In the genomic region with DNA sequence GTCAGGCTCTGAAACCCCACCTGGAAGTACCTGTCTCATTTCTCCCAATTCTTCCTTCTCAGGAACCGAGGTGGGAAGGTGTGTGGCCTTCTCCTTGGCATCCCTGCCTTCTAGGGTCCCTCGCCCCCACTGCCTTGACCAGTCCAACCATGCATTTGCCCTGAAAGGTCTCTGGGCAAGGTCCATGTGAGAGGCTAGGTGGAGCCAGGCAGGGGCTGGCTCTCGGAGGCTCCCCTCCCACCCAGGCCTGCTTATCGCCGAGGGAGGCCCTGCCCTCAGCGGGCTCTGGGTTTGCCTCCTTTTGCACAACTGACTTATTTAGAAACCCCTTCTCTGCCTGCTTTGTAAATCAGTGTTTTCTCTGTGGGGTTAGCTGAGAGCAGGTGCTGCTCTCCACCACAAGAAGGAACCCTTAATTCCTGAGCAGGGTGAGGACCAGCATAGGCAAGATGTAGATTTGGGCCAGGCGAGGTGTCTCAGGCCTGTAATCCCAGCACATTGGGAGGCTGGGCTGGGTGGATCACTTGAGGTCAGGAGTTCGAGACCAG, we compare ENCODE assay signal across 13 cellular contexts. TPM values are rescaled to one million over a fixed set of nuclear protein-coding genes. Genes with fewer than 3 reads are reported as not detected.
A peak's percentile ranks its signal among the peaks of the same experiment; 100 is the strongest.
DNase-seq lines count a peak whose midpoint lies in the region; ATAC-seq and TF ChIP-seq lines count a peak whose summit lies in the region.
"Had no signal": no experiment of that assay in that cellular context is flagged by ENCODE, and none has a peak within 500 bp of the region (broad histone marks: within the 10 kb centered on the region; RNA-seq: fewer than 3 reads in every experiment).

No MANE protein-coding gene starts in this region.

- H3K4me1 ChIP-seq in OCI-LY7 (ENCODE audit: insufficient read depth, low read length, poor library complexity, severe bottlenecking): peaks cover 46% of the 10 kb centered on the region
- H3K4me1 ChIP-seq in upper lobe of right lung: peaks cover 28% of the 10 kb centered on the region
- H3K4me1 ChIP-seq: adrenal gland had no signal

- peaks cover 20% of the 10 kb centered on the region for H3K36me3 Mint-ChIP-seq in activated naive CD4-positive, alpha-beta T cell treated with anti-CD3 and anti-CD28 coated beads, Interleukin-2, amount 50 U/mL, for 24 hours

- H3K27me3 ChIP-seq in dorsolateral prefrontal cortex (no peaks in the 10 kb centered on the region), upper lobe of right lung (no peaks in the 10 kb centered on the region)
- H3K27me3 ChIP-seq: adrenal gland had no signal

- TF ChIP-seq CTCF in OCI-LY7 (conservative IDR thresholded peaks at IDR 0.05; ENCODE audit: low read length): no peak
- no peak for TF ChIP-seq CTCF in dorsolateral prefrontal cortex (IDR thresholded peaks at IDR 0.05 in 54 of 56, conservative IDR thresholded peaks at IDR 0.05 in 2 of 56; ENCODE audit: low read depth in 1 of 56, partially characterized antibody in 56 of 56)
- TF ChIP-seq CTCF in upper lobe of right lung (IDR thresholded peaks at IDR 0.05): no peak

- CTCF ChIA-PET in OCI-LY7 (lab: Charles Lee; ENCODE audit: unreplicated experiment): interaction anchor here (1.3 to 2.8 kb wide), 2 partner anchors 52 to 54 kb away, joined by 3 to 10 read pairs; no protein-coding TSS in a partner anchor

- DNase-seq in activated naive CD4-positive, alpha-beta T cell (lab: John Stamatoyannopoulos, UW): no peak
- DNase-seq in OCI-LY7 (ENCODE audit: low spot score): no peak
- DNase-seq in dorsolateral prefrontal cortex: no peak
- no peak for DNase-seq in upper lobe of right lung
- no peak for DNase-seq in left colon
- DNase-seq in epidermal melanocyte (ENCODE audit: insufficient read length, low spot score): no peak
- DNase-seq: adrenal gland, EL, NCI-H146 had no signal

- no peaks in the 10 kb centered on the region for H3K9me3 ChIP-seq in OCI-LY7 (ENCODE audit: low read length)
- no peaks in the 10 kb centered on the region for H3K9me3 ChIP-seq in upper lobe of right lung
- H3K9me3 ChIP-seq: adrenal gland had no signal

- H2AFZ ChIP-seq in OCI-LY7 (ENCODE audit: low read length): peak overlapping the region; percentile 28; the same call in 1 of the 2 replicates

- H3K4me2 ChIP-seq in OCI-LY7 (ENCODE audit: low read length): peak overlapping the region; percentile 1; the same call in 1 of the 2 replicates

- H3K36me3 ChIP-seq in OCI-LY7 (ENCODE audit: insufficient read depth, low read length) (no peaks in the 10 kb centered on the region), upper lobe of right lung (peaks cover 19% of the 10 kb centered on the region)
- H3K36me3 ChIP-seq: adrenal gland had no signal

- H3K27ac ChIP-seq in OCI-LY7 (ENCODE audit: low read depth, low read length, poor library complexity, severe bottlenecking): no peak overlapping the region
- peak overlapping the region in 57 of 59 donors; percentile 0 to 91 (median 79) for H3K27ac ChIP-seq in dorsolateral prefrontal cortex
- H3K27ac ChIP-seq in upper lobe of right lung: peak overlapping the region; percentile 30
- H3K27ac ChIP-seq: adrenal gland, SK-N-MC had no signal

- H3K27ac Mint-ChIP-seq in activated naive CD4-positive, alpha-beta T cell treated with anti-CD3 and anti-CD28 coated beads, Interleukin-2, amount 50 U/mL, for 24 hours: peak overlapping the region; percentile 76
- H3K27ac Mint-ChIP-seq: progenitor cell of endocrine pancreas had no signal

- no peaks in the 10 kb centered on the region for H3K27me3 Mint-ChIP-seq in activated naive CD4-positive, alpha-beta T cell treated with anti-CD3 and anti-CD28 coated beads, Interleukin-2, amount 50 U/mL, for 24 hours

- H3K79me2 ChIP-seq in OCI-LY7 (ENCODE audit: insufficient read depth, low read depth, low read length): no peaks in the 10 kb centered on the region

- H3K4me3 Mint-ChIP-seq in activated naive CD4-positive, alpha-beta T cell treated with anti-CD3 and anti-CD28 coated beads, Interleukin-2, amount 50 U/mL, for 24 hours: no peak overlapping the region

- ATAC-seq in upper lobe of right lung (no peak), HG03442 (IDR thresholded peaks at IDR 0.05; ENCODE audit: unreplicated experiment) (no peak), left colon (no peak)

- no peaks in the 10 kb centered on the region for H3K9me2 ChIP-seq in OCI-LY7 (ENCODE audit: insufficient read depth, low read length)

- BruUV-seq in OCI-LY7 (replicated peaks; lab: Mats Ljungman, UMichigan): no TSS peak

- POLR2A ChIA-PET in OCI-LY7 (lab: Charles Lee): interaction anchor here (0.7 to 3.9 kb wide), 7 partner anchors 9 to 56 kb away, joined by 3 to 22 read pairs (median 4); a partner anchor contains a TSS

- intact Hi-C loops in OCI-LY7 (cut with micrococcal nuclease; ENCODE audit: unreplicated experiment): loop anchor here (10.0 kb wide), 1 partner anchor 328 kb away; no protein-coding TSS in a partner anchor
- intact Hi-C loops in dorsolateral prefrontal cortex (cut with DNase I): loop anchor here in 1 of 2 donors (10.0 kb wide), 1 partner anchor 518 kb away; a partner anchor contains a TSS
- intact Hi-C loops in upper lobe of right lung (cut with DNase I): no loop called here
- intact Hi-C loops in left colon (cut with DNase I, micrococcal nuclease): no loop called here

- no peaks in the 10 kb centered on the region for H4K20me1 ChIP-seq in OCI-LY7 (ENCODE audit: insufficient read depth, low read length)

- H3K4me1 Mint-ChIP-seq in activated naive CD4-positive, alpha-beta T cell treated with anti-CD3 and anti-CD28 coated beads, Interleukin-2, amount 50 U/mL, for 24 hours: peaks cover 82% of the 10 kb centered on the region

- H3K9me3 Mint-ChIP-seq in activated naive CD4-positive, alpha-beta T cell treated with anti-CD3 and anti-CD28 coated beads, Interleukin-2, amount 50 U/mL, for 24 hours: no peaks in the 10 kb centered on the region

- H3K4me3 ChIP-seq in OCI-LY7 (ENCODE audit: low read depth, low read length, poor library complexity, severe bottlenecking) (no peak overlapping the region), dorsolateral prefrontal cortex (no peak overlapping the region), upper lobe of right lung (no peak overlapping the region)
- H3K4me3 ChIP-seq: adrenal gland, SK-N-MC had no signal

RNA-seq across cellular contexts. Expression of a gene that starts 47.7 kb away (rescaled TPM):
- 1.2 and 1.8 TPM in 2 replicates for total RNA-seq in OCI-LY7 (2014; rRNA removed; shearing (Covaris generic))
- total RNA-seq in OCI-LY7 (2022) (3.4 and 6.4 TPM in 2 replicates), dorsolateral prefrontal cortex (100 to 1,000 TPM in 11 of 120 experiments, 10 to 100 TPM in 109; 22.6 to 179 (median 59.4) TPM), upper lobe of right lung (144 TPM), left colon (10 to 100 TPM; 30.0 to 36.1 TPM)
